Comparison of ENCODE assay signal across 8 cellular contexts in the genomic region with DNA sequence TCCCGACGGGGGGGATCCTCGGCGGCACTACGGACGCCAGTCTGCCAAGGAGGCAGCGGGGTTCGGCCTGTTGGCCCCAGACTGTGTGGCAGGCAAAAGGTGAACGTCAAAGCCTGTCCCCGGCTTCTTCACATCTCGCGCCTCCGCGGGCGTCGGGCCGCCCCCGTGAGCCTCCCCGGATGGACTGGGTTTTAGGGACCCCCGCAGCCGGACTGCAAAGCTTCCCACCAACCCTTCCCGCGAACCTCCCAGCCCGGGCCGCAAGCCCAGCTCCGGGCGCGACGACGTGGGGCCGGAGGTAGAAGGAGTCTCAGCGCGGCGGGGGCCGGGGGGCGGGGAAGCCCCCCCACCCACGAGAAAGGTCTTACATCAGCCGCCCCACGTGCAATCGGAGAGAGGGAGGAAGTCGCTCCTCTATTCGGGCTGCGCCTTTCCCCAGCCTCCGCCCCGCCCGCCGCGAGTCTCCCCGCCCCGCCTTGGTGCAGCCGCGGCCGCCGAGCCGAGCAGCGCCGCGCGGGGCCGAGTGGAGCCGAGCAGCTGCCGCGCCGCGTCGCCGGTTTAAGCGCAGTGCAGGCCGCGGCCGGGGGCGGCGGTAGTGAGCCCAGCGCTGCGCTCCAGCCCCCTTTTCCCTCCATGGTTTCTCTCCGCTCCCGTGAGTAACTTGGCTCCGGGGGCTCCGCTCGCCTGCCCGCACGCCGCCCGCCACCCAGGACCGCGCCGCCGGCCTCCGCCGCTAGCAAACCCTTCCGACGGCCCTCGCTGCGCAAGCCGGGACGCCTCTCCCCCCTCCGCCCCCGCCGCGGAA. TPM values are rescaled to one million over a fixed set of nuclear protein-coding genes. Genes with fewer than 3 reads are reported as not detected.
DNase-seq lines count a peak whose midpoint lies in the region; ATAC-seq, FAIRE-seq and TF ChIP-seq lines count a peak whose summit lies in the region.

Gene ANP32B (plus strand): TSS at position 623 of the 805 bp plus-strand sequence. CDS start 215 bp downstream, outside the sequence.

- H3K4me3 ChIP-seq in HUES48 (ENCODE audit: low read depth, low read length) (peak within 1 kb of the TSS; percentile 70), OCI-LY1 (ENCODE audit: low read depth, low read length, poor library complexity, severe bottlenecking) (peak within 1 kb of the TSS; percentile 94), mucosa of descending colon (peak within 1 kb of the TSS; percentile 91)

- TF ChIP-seq CTCF in D721Med (IDR thresholded peaks at IDR 0.05; ENCODE audit: insufficient read depth, missing control alignments) (peak; percentile 55), OCI-LY1 (IDR thresholded peaks at IDR 0.05; ENCODE audit: low read length) (peak; percentile 56), mucosa of descending colon (IDR thresholded peaks at IDR 0.05) (peak; percentile 100)

- intact Hi-C loops in mucosa of descending colon (cut with DNase I, micrococcal nuclease) = no loop called here

- no peaks in the 10 kb centered on the region for H3K9me3 ChIP-seq in HUES48 (ENCODE audit: control insufficient read depth, insufficient read depth, low read length)
- no peaks in the 10 kb centered on the region for H3K9me3 ChIP-seq in OCI-LY1 (ENCODE audit: low read length)
- no peaks in the 10 kb centered on the region for H3K9me3 ChIP-seq in mucosa of descending colon

- H3K27ac ChIP-seq in HUES48 (ENCODE audit: low read depth, low read length) (peak within 1 kb of the TSS; percentile 75), OCI-LY1 (ENCODE audit: low read depth, low read length, poor library complexity, severe bottlenecking) (peak within 1 kb of the TSS; percentile 91)

- no peak within 1 kb of the TSS for H2AFZ ChIP-seq in OCI-LY1 (ENCODE audit: low read length)

- no peak for FAIRE-seq in D721Med (lab: Jason Lieb, UNC)

- DNase-seq in D721Med (ENCODE audit: insufficient read length, low spot score) (no peak), activated T-cell treated with anti-CD3 and anti-CD28 coated beads for 1 hour (ENCODE audit: low read depth) (peak; percentile 92), epidermal melanocyte (ENCODE audit: insufficient read length, low spot score) (peak; percentile 68), mucosa of descending colon (peak; percentile 91 to 96 (median 95))
- peak; percentile 86 to 90 for DNase-seq in stimulated activated CD8-positive, alpha-beta memory T cell treated with anti-CD3 and anti-CD28 coated beads, Interleukin-4, amount 100 ng/mL, for 1 hour (ENCODE audit: low read depth in 2 of 2, low spot score in 1 of 2)

- H3K27me3 ChIP-seq in HUES48 (ENCODE audit: control insufficient read depth, insufficient read depth, low read length) = peaks cover 84% of the 10 kb centered on the region
- no peaks in the 10 kb centered on the region for H3K27me3 ChIP-seq in OCI-LY1 (ENCODE audit: insufficient read depth, low read length)

- peaks cover 7% of the 10 kb centered on the region; the same call in 1 of the 2 replicates for H3K4me1 ChIP-seq in HUES48 (ENCODE audit: control insufficient read depth, insufficient read depth, low read length)
- H3K4me1 ChIP-seq in OCI-LY1 (ENCODE audit: insufficient read depth, low read length, severe bottlenecking) = peaks cover 50% of the 10 kb centered on the region
- H3K4me1 ChIP-seq in mucosa of descending colon (ENCODE audit: low read depth) = peaks cover 27% of the 10 kb centered on the region

- no peaks in the 10 kb centered on the region for H4K20me1 ChIP-seq in OCI-LY1 (ENCODE audit: insufficient read depth, low read length)

- H3K9ac ChIP-seq in HUES48 (ENCODE audit: low read depth, low read length) = peak within 1 kb of the TSS; percentile 89
- peak within 1 kb of the TSS; percentile 100 for H3K9ac ChIP-seq in OCI-LY1 (ENCODE audit: low read length)

- peaks cover 33% of the 10 kb centered on the region for H3K79me2 ChIP-seq in OCI-LY1 (ENCODE audit: insufficient read depth, low read length)

- no peaks in the 10 kb centered on the region for H3K36me3 ChIP-seq in HUES48 (ENCODE audit: control insufficient read depth, insufficient read depth, low read length)
- peaks cover 4% of the 10 kb centered on the region; the same call in 1 of the 2 replicates for H3K36me3 ChIP-seq in OCI-LY1 (ENCODE audit: insufficient read depth, low read length)
- no peaks in the 10 kb centered on the region for H3K36me3 ChIP-seq in mucosa of descending colon (ENCODE audit: low read depth)

- H3K4me2 ChIP-seq in OCI-LY1 (ENCODE audit: low read length) = peak within 1 kb of the TSS; percentile 99

- H3F3A ChIP-seq in OCI-LY1 (ENCODE audit: insufficient read depth, low read length) = no peaks in the 10 kb centered on the region

- no peaks in the 10 kb centered on the region for H3K9me2 ChIP-seq in OCI-LY1 (ENCODE audit: low read depth, low read length)

- ATAC-seq in GM21381 (IDR thresholded peaks at IDR 0.05; ENCODE audit: unreplicated experiment) (peak; percentile 61), mucosa of descending colon (peak; percentile 90)

RNA-seq across cellular contexts. Expression of gene ANP32B, which starts in this region (rescaled TPM):
- 100 to 1,000 TPM; 121 to 129 (median 125) TPM for total RNA-seq in mucosa of descending colon
